In the genomic region with DNA sequence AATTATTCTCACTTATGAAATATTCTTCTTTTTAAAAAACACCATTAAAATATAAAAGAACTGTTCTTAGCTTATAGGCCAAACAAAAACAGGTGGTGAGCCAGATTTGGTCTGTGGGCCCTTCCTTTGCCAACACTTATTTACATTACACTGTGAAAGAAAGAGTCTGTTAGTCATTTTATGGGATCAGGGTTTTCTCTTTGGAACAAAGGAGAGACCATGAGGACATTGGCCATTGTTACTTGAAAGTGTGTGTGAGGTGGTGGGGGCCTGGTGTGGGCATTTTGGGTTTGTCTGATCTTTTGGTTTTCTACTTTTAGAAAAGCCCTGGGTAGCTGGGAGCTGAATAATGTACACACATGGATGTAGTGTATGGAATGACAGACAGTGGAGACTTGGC, we compare ENCODE assay signal across 23 cellular contexts.
DNase-seq lines count a peak whose midpoint lies in the region; ATAC-seq and TF ChIP-seq lines count a peak whose summit lies in the region.
"Had no signal": no experiment of that assay in that cellular context is flagged by ENCODE, and none has a peak within 500 bp of the region (broad histone marks: within the 10 kb centered on the region; RNA-seq: fewer than 3 reads in every experiment).

No MANE protein-coding gene starts in this region.

- no peaks in the 10 kb centered on the region for H4K20me1 ChIP-seq in H9 (ENCODE audit: control insufficient read depth, insufficient read depth, insufficient read length)

- H3K27ac ChIP-seq in H9 (ENCODE audit: insufficient read length, low read depth, low read length): no peak overlapping the region
- H3K27ac ChIP-seq in ectodermal cell (ENCODE audit: insufficient read depth, low read depth, low read length, poor library complexity, severe bottlenecking): peak overlapping the region; percentile 8
- H3K27ac ChIP-seq: 22Rv1, hepatocyte, sigmoid colon, SJSA1, stomach, tibial artery had no signal

- H3K4me3 ChIP-seq in ectodermal cell (ENCODE audit: insufficient read depth, low read depth, low read length): no peak overlapping the region
- H3K4me3 ChIP-seq: hepatocyte, sigmoid colon, SJSA1, stomach, tibial artery had no signal

- H3K4me1 ChIP-seq in H9 (ENCODE audit: insufficient read depth, low read length) (no peaks in the 10 kb centered on the region), ectodermal cell (ENCODE audit: control insufficient read depth, insufficient read depth, low read length) (no peaks in the 10 kb centered on the region)
- H3K4me1 ChIP-seq: sigmoid colon, tibial artery had no signal

- H3K4me1 Mint-ChIP-seq in H9: peaks cover 8 to 10% of the 10 kb centered on the region in 2 experiments
- no peaks in the 10 kb centered on the region for H3K4me1 Mint-ChIP-seq in activated T-helper 17 cell treated with anti-CD3 and anti-CD28 coated beads, Interleukin-2, amount 50 U/mL, for 72 hours
- H3K4me1 Mint-ChIP-seq: CD4-positive, alpha-beta memory T cell had no signal

- no peak overlapping the region for H2BK15ac ChIP-seq in H9 (ENCODE audit: low read depth, low read length)

- H3K9ac ChIP-seq in H9 (ENCODE audit: extremely low read depth, insufficient read length, low read length): no peak overlapping the region

- H3K9me3 ChIP-seq in H9 (ENCODE audit: control insufficient read depth, low read depth, low read length): no peaks in the 10 kb centered on the region
- H3K9me3 ChIP-seq in ectodermal cell (ENCODE audit: control insufficient read depth, low read length): no peaks in the 10 kb centered on the region
- H3K9me3 ChIP-seq: sigmoid colon, SJSA1 had no signal

- no peak overlapping the region for H4K5ac ChIP-seq in H9 (ENCODE audit: insufficient read length, low read depth, low read length)

- H3K36me3 ChIP-seq in ectodermal cell (ENCODE audit: control insufficient read depth, insufficient read depth, low read length): no peaks in the 10 kb centered on the region
- H3K36me3 ChIP-seq: sigmoid colon, SJSA1, stomach, tibial artery had no signal

- H2AK5ac ChIP-seq in H9 (ENCODE audit: insufficient read length, low read length): no peak overlapping the region

- H2BK20ac ChIP-seq in H9 (ENCODE audit: low read depth, low read length, poor library complexity, severe bottlenecking): no peak overlapping the region

- no peak overlapping the region for H3T11ph ChIP-seq in H9 (ENCODE audit: low read length)

- H4K91ac ChIP-seq in H9 (ENCODE audit: insufficient read length, low read depth, low read length): no peak overlapping the region

- no peak overlapping the region for H2BK120ac ChIP-seq in H9 (ENCODE audit: low read depth, low read length, poor library complexity, severe bottlenecking)

- H3K79me2 ChIP-seq in H9 (ENCODE audit: insufficient read depth, low read length): no peaks in the 10 kb centered on the region

- peak overlapping the region; percentile 78 for H2AFZ ChIP-seq in H9 (ENCODE audit: low read length)
- H2AFZ ChIP-seq: hepatocyte had no signal

- H3K36me3 Mint-ChIP-seq in H9 (ENCODE audit: insufficient read depth in 1 of 3, low read depth in 3 of 3): peaks cover 0 to 14% (median 0%) of the 10 kb centered on the region in 3 experiments; a peak in 3 of 7 replicates
- no peaks in the 10 kb centered on the region for H3K36me3 Mint-ChIP-seq in activated T-helper 17 cell treated with anti-CD3 and anti-CD28 coated beads, Interleukin-2, amount 50 U/mL, for 72 hours (ENCODE audit: low read depth)
- H3K36me3 Mint-ChIP-seq: CD4-positive, alpha-beta memory T cell had no signal

- TF ChIP-seq CTCF in H9 (conservative IDR thresholded peaks at IDR 0.05): no peak

- no peak overlapping the region for H2BK12ac ChIP-seq in H9 (ENCODE audit: insufficient read length, low read depth, low read length)

- no peaks in the 10 kb centered on the region for H3K79me1 ChIP-seq in H9 (ENCODE audit: insufficient read depth, low read depth, low read length, poor library complexity, severe bottlenecking)

- H3K14ac ChIP-seq in H9 (ENCODE audit: insufficient read depth, low read length): no peak overlapping the region

- H3K23me2 ChIP-seq in H9 (ENCODE audit: insufficient read length, low read depth, low read length, poor library complexity, severe bottlenecking): no peaks in the 10 kb centered on the region

- no peak overlapping the region for H3K56ac ChIP-seq in H9 (ENCODE audit: insufficient read length, low read depth, low read length)

- H2BK5ac ChIP-seq in H9 (ENCODE audit: insufficient read length, low read length): no peak overlapping the region

- peaks cover 8 to 10% of the 10 kb centered on the region in 2 experiments; a peak in 4 of 5 replicates for H3K9me3 Mint-ChIP-seq in H9
- H3K9me3 Mint-ChIP-seq in activated T-helper 17 cell treated with anti-CD3 and anti-CD28 coated beads, Interleukin-2, amount 50 U/mL, for 72 hours: peaks cover 6% of the 10 kb centered on the region

- H3K27me3 ChIP-seq in H9 (ENCODE audit: insufficient read depth, low read length): no peaks in the 10 kb centered on the region
- H3K27me3 ChIP-seq in ectodermal cell (ENCODE audit: control insufficient read depth, insufficient read depth, low read length, poor library complexity, severe bottlenecking): no peaks in the 10 kb centered on the region
- H3K27me3 ChIP-seq: hepatocyte, sigmoid colon, SJSA1, stomach, tibial artery had no signal

- ATAC-seq in activated T-helper 17 cell treated with anti-CD3 and anti-CD28 coated beads, Interleukin-2, amount 50 U/mL, for 72 hours (replicated peaks): no peak
- no peak for ATAC-seq in HG02623 (IDR thresholded peaks at IDR 0.05; ENCODE audit: unreplicated experiment)
- ATAC-seq: activated CD8-positive, alpha-beta T cell treated with anti-CD3 and anti-CD28 coated beads, Interleukin-2, amount 10 ng/mL, durations not matched to agents 7 days and 5 days had no signal

- H3K4me3 Mint-ChIP-seq in H9: no peak overlapping the region
- H3K4me3 Mint-ChIP-seq in activated T-helper 17 cell treated with anti-CD3 and anti-CD28 coated beads, Interleukin-2, amount 50 U/mL, for 72 hours: no peak overlapping the region
- H3K4me3 Mint-ChIP-seq: activated CD8-positive, alpha-beta T cell treated with anti-CD3 and anti-CD28 coated beads, Interleukin-2, amount 10 ng/mL, durations not matched to agents 7 days and 5 days; activated T-cell treated with anti-CD3 and anti-CD28 coated beads, Interleukin-2, amount 50 U/mL, for 24 hours; CD4-positive, alpha-beta memory T cell had no signal

- no peak overlapping the region for H3K4ac ChIP-seq in H9 (ENCODE audit: low read depth, low read length)

- no peak overlapping the region for H3K23ac ChIP-seq in H9 (ENCODE audit: insufficient read length, low read depth, low read length)

- no peak overlapping the region for H4K8ac ChIP-seq in H9 (replicated peaks; ENCODE audit: insufficient read length, low read depth, low read length)

- DNase-seq in DMS53 (lab: John Stamatoyannopoulos, UW): peak; percentile 17
- DNase-seq in DMS53 treated with DMSO at 0.1 percent for 48 hours (lab: John Stamatoyannopoulos, UW; ENCODE audit: unreplicated experiment): no peak
- DNase-seq in H9: no peak
- DNase-seq in NCI-H345 treated with DMSO at 0.1 percent for 48 hours (lab: John Stamatoyannopoulos, UW; ENCODE audit: unreplicated experiment): peak; percentile 21
- no peak for DNase-seq in activated naive CD4-positive, alpha-beta T cell treated with Interleukin-2 at 50 U/mL for 16 hours
- DNase-seq: activated CD4-positive, CD25-positive, alpha-beta regulatory T cell treated with anti-CD3 and anti-CD28 coated beads, Interleukin-2, amount 50 U/mL, for 72 hours; activated CD8-positive, alpha-beta T cell treated with anti-CD3 and anti-CD28 coated beads, Interleukin-2, amount 10 ng/mL, durations not matched to agents 7 days and 5 days; activated T-cell treated with anti-CD3 and anti-CD28 coated beads, Interleukin-2, amount 50 U/mL, for 24 hours; CD4-positive, alpha-beta memory T cell; DMS79; effector CD8-positive, alpha-beta T cell; foreskin fibroblast; mesenchymal stem cell; sigmoid colon; stomach; T-helper 1 cell; tibial artery had no signal

- no peak overlapping the region for H3K4me2 ChIP-seq in H9 (ENCODE audit: insufficient read depth, insufficient read length, low read length)
- H3K4me2 ChIP-seq: hepatocyte had no signal

- H3K27ac Mint-ChIP-seq in H9: peak overlapping the region in 2 of 3 experiments; percentile 50 to 77; a peak in 3 of 7 replicates
- no peak overlapping the region for H3K27ac Mint-ChIP-seq in activated T-helper 17 cell treated with anti-CD3 and anti-CD28 coated beads, Interleukin-2, amount 50 U/mL, for 72 hours
- H3K27ac Mint-ChIP-seq: activated CD8-positive, alpha-beta T cell treated with anti-CD3 and anti-CD28 coated beads, Interleukin-2, amount 10 ng/mL, durations not matched to agents 7 days and 5 days; activated T-cell treated with anti-CD3 and anti-CD28 coated beads, Interleukin-2, amount 50 U/mL, for 24 hours; CD4-positive, alpha-beta memory T cell had no signal

- no peak overlapping the region for H3K18ac ChIP-seq in H9 (ENCODE audit: insufficient read length, low read depth, low read length)

- peaks cover 2% of the 10 kb centered on the region for H3K27me3 Mint-ChIP-seq in H9 (ENCODE audit: low read depth)
- no peaks in the 10 kb centered on the region for H3K27me3 Mint-ChIP-seq in activated T-helper 17 cell treated with anti-CD3 and anti-CD28 coated beads, Interleukin-2, amount 50 U/mL, for 72 hours
- H3K27me3 Mint-ChIP-seq: activated T-cell treated with anti-CD3 and anti-CD28 coated beads, Interleukin-2, amount 50 U/mL, for 24 hours; CD4-positive, alpha-beta memory T cell had no signal

Comparison
In these comparisons a context has a peak if more than half of its experiments do, and no peak if none do; other contexts are left out.
1. DNase-seq: peak in DMS53 (single experiment) and NCI-H345 treated with DMSO at 0.1 percent for 48 hours (single experiment); none in DMS53 treated with DMSO at 0.1 percent for 48 hours (single experiment), H9 (single experiment) and activated naive CD4-positive, alpha-beta T cell treated with Interleukin-2 at 50 U/mL for 16 hours (single experiment).